1 cellular context compared by ENCODE assay signal in genomic region chr6:43517503-43518357, GRCh38.
TF ChIP-seq lines count a peak whose summit lies in the region.

No MANE protein-coding gene starts in this region.

TF ChIP-seq in endothelial cell of umbilical vein, 7 proteins besides CTCF, POLR2A, EP300 and RAD21 (continued from another document):
- TF ChIP-seq MAX (IDR thresholded peaks at IDR 0.05; ENCODE audit: insufficient read depth, insufficient read length) (no peak), EZH2 (IDR thresholded peaks at IDR 0.05; ENCODE audit: borderline replicate concordance, low read depth, low read length, severe bottlenecking) (no peak)
